33 cellular contexts compared by ENCODE assay signal in genomic region chr14:97376310-97376709, GRCh38.
"Had no signal": no experiment of that assay in that cellular context is flagged by ENCODE, and none has a peak within 500 bp of the region (broad histone marks: within the 10 kb centered on the region; RNA-seq: fewer than 3 reads in every experiment).

No MANE protein-coding gene starts in this region.

- H3K9me3 Mint-ChIP-seq: activated B cell treated with CpG ODN at 0.5 μM for 24 hours; activated CD4-positive, alpha-beta memory T cell treated with anti-CD3 and anti-CD28 coated beads for 36 hours; activated CD8-positive, alpha-beta T cell treated with anti-CD3 and anti-CD28 coated beads for 36 hours; activated naive CD4-positive, alpha-beta T cell treated with anti-CD3 and anti-CD28 coated beads, Interleukin-2, amount 50 U/mL, for 24 hours; activated naive CD8-positive, alpha-beta T cell treated with anti-CD3 and anti-CD28 coated beads, Interleukin-2, amount 10 ng/mL, durations not matched to agents 7 days and 5 days; activated naive CD8-positive, alpha-beta T cell treated with anti-CD3 and anti-CD28 coated beads, Interleukin-2, amount 50 U/mL, for 24 hours; activated T-cell treated with anti-CD3 and anti-CD28 coated beads, Interleukin-2, amount 50 U/mL, for 4 hours; activated T-helper 2 cell treated with anti-CD3 and anti-CD28 coated beads, Interferon-gamma antibody, Interleukin-2, Interleukin-4, amounts not matched to agents 10 μg/mL and 5 μg/mL and 100 μg/mL, durations not matched to agents 14 hours and 24 hours and 36 hours; central memory CD8-positive, alpha-beta T cell; T-cell had no signal

- H3K4me3 ChIP-seq: ascending aorta, cardiac muscle cell had no signal

- H3K4me1 ChIP-seq: ascending aorta had no signal

- H3K27me3 Mint-ChIP-seq: activated CD4-positive, alpha-beta memory T cell treated with anti-CD3 and anti-CD28 coated beads for 36 hours; activated CD8-positive, alpha-beta T cell treated with anti-CD3 and anti-CD28 coated beads for 36 hours; activated naive CD4-positive, alpha-beta T cell treated with anti-CD3 and anti-CD28 coated beads, Interleukin-2, amount 50 U/mL, for 24 hours; activated naive CD8-positive, alpha-beta T cell; activated naive CD8-positive, alpha-beta T cell treated with anti-CD3 and anti-CD28 coated beads, Interleukin-2, amount 50 U/mL, for 24 hours; central memory CD8-positive, alpha-beta T cell; T-cell had no signal

- H3K4me1 Mint-ChIP-seq: activated B cell treated with CpG ODN at 0.5 μM for 24 hours had no signal

- H3K27ac Mint-ChIP-seq: activated B cell treated with CpG ODN at 0.5 μM for 24 hours; activated CD4-positive, alpha-beta memory T cell treated with anti-CD3 and anti-CD28 coated beads for 36 hours; activated CD4-positive, alpha-beta T cell treated with anti-CD3 and anti-CD28 coated beads, Interleukin-2, amount 10 ng/mL, durations not matched to agents 24 days and 14 days; activated CD8-positive, alpha-beta T cell treated with anti-CD3 and anti-CD28 coated beads for 36 hours; activated naive CD4-positive, alpha-beta T cell treated with anti-CD3 and anti-CD28 coated beads, Interleukin-2, amount 10 ng/mL, durations not matched to agents 7 days and 5 days; activated naive CD4-positive, alpha-beta T cell treated with anti-CD3 and anti-CD28 coated beads, Interleukin-2, amount 50 U/mL, for 24 hours; activated naive CD8-positive, alpha-beta T cell; activated naive CD8-positive, alpha-beta T cell treated with anti-CD3 and anti-CD28 coated beads, Interleukin-2, amount 10 ng/mL, durations not matched to agents 7 days and 5 days; activated naive CD8-positive, alpha-beta T cell treated with anti-CD3 and anti-CD28 coated beads, Interleukin-2, amount 50 U/mL, for 24 hours; activated T-helper 2 cell treated with anti-CD3 and anti-CD28 coated beads, Interferon-gamma antibody, Interleukin-2, Interleukin-4, amounts not matched to agents 10 μg/mL and 5 μg/mL and 100 μg/mL, durations not matched to agents 14 hours and 24 hours and 36 hours; brain; T-cell; T-helper 2 cell treated with Interferon-gamma antibody and Interleukin-4, amounts not matched to agents 5 μg/mL and 100 μg/mL, for 36 hours had no signal

- H3K4me3 Mint-ChIP-seq: activated B cell treated with CpG ODN at 0.5 μM for 24 hours; activated CD4-positive, alpha-beta memory T cell treated with anti-CD3 and anti-CD28 coated beads for 36 hours; activated CD4-positive, alpha-beta T cell treated with anti-CD3 and anti-CD28 coated beads, Interleukin-2, amount 10 ng/mL, durations not matched to agents 24 days and 14 days; activated CD8-positive, alpha-beta T cell treated with anti-CD3 and anti-CD28 coated beads for 36 hours; activated naive CD4-positive, alpha-beta T cell treated with anti-CD3 and anti-CD28 coated beads, Interleukin-2, amount 10 ng/mL, durations not matched to agents 7 days and 5 days; activated naive CD4-positive, alpha-beta T cell treated with anti-CD3 and anti-CD28 coated beads, Interleukin-2, amount 50 U/mL, for 24 hours; activated naive CD8-positive, alpha-beta T cell; activated naive CD8-positive, alpha-beta T cell treated with anti-CD3 and anti-CD28 coated beads, Interleukin-2, amount 10 ng/mL, durations not matched to agents 7 days and 5 days; activated naive CD8-positive, alpha-beta T cell treated with anti-CD3 and anti-CD28 coated beads, Interleukin-2, amount 50 U/mL, for 24 hours; activated T-cell treated with anti-CD3 and anti-CD28 coated beads, Interleukin-2, amount 50 U/mL, for 4 hours; brain; central memory CD8-positive, alpha-beta T cell; T-cell; T-helper 2 cell treated with Interferon-gamma antibody and Interleukin-4, amounts not matched to agents 5 μg/mL and 100 μg/mL, for 36 hours had no signal

- H3K36me3 Mint-ChIP-seq: activated CD4-positive, alpha-beta memory T cell treated with anti-CD3 and anti-CD28 coated beads for 36 hours; activated naive CD8-positive, alpha-beta T cell; activated naive CD8-positive, alpha-beta T cell treated with anti-CD3 and anti-CD28 coated beads, Interleukin-2, amount 10 ng/mL, durations not matched to agents 7 days and 5 days; brain; T-cell had no signal

- H3K27ac ChIP-seq: ascending aorta, cardiac muscle cell, VCaP had no signal

- DNase-seq: activated B cell treated with CpG ODN at 0.5 μM for 24 hours; activated CD4-positive, alpha-beta memory T cell treated with anti-CD3 and anti-CD28 coated beads for 36 hours; activated CD4-positive, alpha-beta T cell treated with anti-CD3 and anti-CD28 coated beads for 4 hours; activated CD4-positive, alpha-beta T cell treated with anti-CD3 and anti-CD28 coated beads, Interleukin-2, amount 10 ng/mL, durations not matched to agents 24 days and 14 days; activated CD4-positive, alpha-beta T cell treated with anti-CD3 and anti-CD28 coated beads, Interleukin-2, amount 50 U/mL, for 1 hour; activated CD4-positive, alpha-beta T cell treated with anti-CD3 and anti-CD28 coated beads, Interleukin-2, amount 50 U/mL, for 4 hours; activated CD4-positive, CD25-positive, alpha-beta regulatory T cell treated with anti-CD3 and anti-CD28 coated beads, Interleukin-2, amount 50 U/mL, for 72 hours; activated CD8-positive, alpha-beta memory T cell treated with anti-CD3 and anti-CD28 coated beads, Interleukin-2, amount 50 U/mL, for 4 hours; activated CD8-positive, alpha-beta T cell treated with anti-CD3 and anti-CD28 coated beads for 36 hours; activated effector memory CD4-positive, alpha-beta T cell treated with Interleukin-2 at 50 U/mL for 16 hours; activated gamma-delta T cell; activated naive CD4-positive, alpha-beta T cell treated with anti-CD3 and anti-CD28 coated beads, Interleukin-2, amount 10 ng/mL, durations not matched to agents 7 days and 5 days; activated naive CD4-positive, alpha-beta T cell treated with Interleukin-2 at 50 U/mL for 16 hours; activated naive CD8-positive, alpha-beta T cell treated with anti-CD3 and anti-CD28 coated beads, Interleukin-2, amount 10 ng/mL, durations not matched to agents 7 days and 5 days; activated naive CD8-positive, alpha-beta T cell treated with anti-CD3 and anti-CD28 coated beads, Interleukin-2, amount 50 U/mL, for 24 hours; activated T-cell treated with anti-CD3 and anti-CD28 coated beads for 4 hours; activated T-cell treated with anti-CD3 and anti-CD28 coated beads, Interleukin-2, amount 50 U/mL, for 1 hour; activated T-cell treated with anti-CD3 and anti-CD28 coated beads, Interleukin-2, amount 50 U/mL, for 4 hours; amygdala; anterior cingulate cortex; cerebellar nuclear complex; T-cell; T-helper 2 cell; T-helper 9 cell had no signal

- ATAC-seq: activated CD8-positive, alpha-beta T cell treated with anti-CD3 and anti-CD28 coated beads for 36 hours; activated naive CD8-positive, alpha-beta T cell treated with anti-CD3 and anti-CD28 coated beads, Interleukin-2, amount 50 U/mL, for 24 hours; activated T-cell treated with anti-CD3 and anti-CD28 coated beads, Interleukin-2, amount 50 U/mL, for 4 hours; T-cell had no signal

- H3K27me3 ChIP-seq: ascending aorta, cardiac muscle cell had no signal

- H3K36me3 ChIP-seq: ascending aorta, cardiac muscle cell had no signal
